In genomic region chr12:89476232-89476631, GRCh38 we compare ENCODE assay signal across 14 cellular contexts. TPM values are rescaled to one million over a fixed set of nuclear protein-coding genes. Genes with fewer than 3 reads are reported as not detected.
DNase-seq lines count a peak whose midpoint lies in the region; ATAC-seq and TF ChIP-seq lines count a peak whose summit lies in the region.
"Had no signal": no experiment of that assay in that cellular context is flagged by ENCODE, and none has a peak within 500 bp of the region (broad histone marks: within the 10 kb centered on the region; RNA-seq: fewer than 3 reads in every experiment).

No MANE protein-coding gene starts in this region.

- peaks cover 59% of the 10 kb centered on the region for H3K4me1 Mint-ChIP-seq in activated CD4-positive, alpha-beta memory T cell treated with anti-CD3 and anti-CD28 coated beads, Interleukin-2, amount 10 ng/mL, durations not matched to agents 7 days and 5 days
- H3K4me1 Mint-ChIP-seq in activated CD4-positive, alpha-beta memory T cell treated with anti-CD3 and anti-CD28 coated beads for 36 hours (ENCODE audit: low read depth): peaks cover 35% of the 10 kb centered on the region
- peaks cover 37 to 52% of the 10 kb centered on the region in 2 donors for H3K4me1 Mint-ChIP-seq in immature natural killer cell

- no peak overlapping the region for H2AFZ ChIP-seq in IMR-90 (replicated peaks; ENCODE audit: low read length, poor library complexity)

- WGBS in IMR-90 (ENCODE audit: extremely low coverage in 2 of 2, insufficient read length in 1 of 2), 2 experiments: 100% methylated on average over 1 of the region's 3 CpGs; no CpG with 5 or more reads in 1 of the 2 experiments

- H3K4me3 Mint-ChIP-seq in activated CD4-positive, alpha-beta memory T cell treated with anti-CD3 and anti-CD28 coated beads, Interleukin-2, amount 10 ng/mL, durations not matched to agents 7 days and 5 days: no peak overlapping the region
- no peak overlapping the region for H3K4me3 Mint-ChIP-seq in activated CD4-positive, alpha-beta memory T cell treated with anti-CD3 and anti-CD28 coated beads for 36 hours
- peak overlapping the region in 1 of 5 donors; percentile 69 for H3K4me3 Mint-ChIP-seq in immature natural killer cell
- H3K4me3 Mint-ChIP-seq: CD4-positive, CD25-positive, alpha-beta regulatory T cell had no signal

- no peak overlapping the region for H2BK5ac ChIP-seq in IMR-90 (ENCODE audit: low read depth, low read length, poor library complexity, severe bottlenecking)

- no peak overlapping the region for H2AK5ac ChIP-seq in IMR-90 (ENCODE audit: low read depth, low read length)

- H3K56ac ChIP-seq in IMR-90 (ENCODE audit: extremely low read depth, insufficient read depth, low read length): no peak overlapping the region

- in situ Hi-C loops in IMR-90 (cut with MboI; ENCODE audit: low sequenced_read_pairs): no loop called here

- dilution Hi-C loops in IMR-90 (cut with HindIII; ENCODE audit: low sequenced_read_pairs, unreplicated experiment): no loop called here

- H3K14ac ChIP-seq in IMR-90 (replicated peaks; ENCODE audit: low read depth, low read length): no peak overlapping the region

- TF ChIP-seq POLR2A in IMR-90 (IDR thresholded peaks at IDR 0.05; ENCODE audit: low read depth, low read length): no peak

- H3K4me1 ChIP-seq in IMR-90 (ENCODE audit: control insufficient read depth, insufficient read depth, low read length): peaks cover 1% of the 10 kb centered on the region; the same call in 1 of the 2 replicates
- H3K4me1 ChIP-seq: HAP-1 had no signal

- no peak overlapping the region for H3K9ac ChIP-seq in IMR-90 (ENCODE audit: low read depth, low read length)
- H3K9ac ChIP-seq: BLaER1 treated with 17β-estradiol and CSF1 and Interleukin-3, amounts not matched to agents 10 nM and 100 nM; KMS-11 had no signal

- no peak overlapping the region for H3K4me2 ChIP-seq in IMR-90 (ENCODE audit: low read depth, low read length)

- H3K9me1 ChIP-seq in IMR-90 (ENCODE audit: insufficient read depth, low read length): no peaks in the 10 kb centered on the region; the same call in 1 of the 2 replicates

- TF ChIP-seq RAD21 in IMR-90 (IDR thresholded peaks at IDR 0.05; ENCODE audit: low read length): no peak

- no peak overlapping the region for H3K23ac ChIP-seq in IMR-90 (ENCODE audit: low read depth, low read length)

- no peaks in the 10 kb centered on the region for H4K20me1 ChIP-seq in IMR-90 (ENCODE audit: insufficient read depth, low read length)
- H4K20me1 ChIP-seq: BLaER1 treated with 17β-estradiol and CSF1 and Interleukin-3, amounts not matched to agents 10 nM and 100 nM had no signal

- no peak overlapping the region for H2AK9ac ChIP-seq in IMR-90 (replicated peaks; ENCODE audit: low read depth, low read length, poor library complexity)

- H3K79me1 ChIP-seq in IMR-90 (ENCODE audit: low read depth in 1 of 2, low read length in 2 of 2): peaks cover 0 to 7% of the 10 kb centered on the region in 2 experiments; a peak in 1 of 4 replicates

- H3K4me3 ChIP-seq in IMR-90 (ENCODE audit: insufficient read depth, low read depth, low read length): no peak overlapping the region
- H3K4me3 ChIP-seq: BLaER1 treated with 17β-estradiol and CSF1 and Interleukin-3, amounts not matched to agents 10 nM and 100 nM; GM12878; HAP-1 had no signal

- no peak overlapping the region for H4K8ac ChIP-seq in IMR-90 (ENCODE audit: low read depth in 2 of 2, low read length in 2 of 2)

- peak overlapping the region; percentile 49 for H3K27ac Mint-ChIP-seq in activated CD4-positive, alpha-beta memory T cell treated with anti-CD3 and anti-CD28 coated beads, Interleukin-2, amount 10 ng/mL, durations not matched to agents 7 days and 5 days
- no peak overlapping the region for H3K27ac Mint-ChIP-seq in activated CD4-positive, alpha-beta memory T cell treated with anti-CD3 and anti-CD28 coated beads for 36 hours
- peak overlapping the region in 5 of 6 donors; percentile 62 to 91 (median 75) for H3K27ac Mint-ChIP-seq in immature natural killer cell

- no peak overlapping the region for H4K91ac ChIP-seq in IMR-90 (ENCODE audit: insufficient read depth, low read depth, low read length)

- DNase-seq in activated CD4-positive, alpha-beta memory T cell treated with anti-CD3 and anti-CD28 coated beads, Interleukin-2, amount 10 ng/mL, durations not matched to agents 7 days and 5 days: no peak
- no peak for DNase-seq in activated CD4-positive, alpha-beta memory T cell treated with anti-CD3 and anti-CD28 coated beads for 36 hours
- DNase-seq in IMR-90 (no peak), immature natural killer cell (no peak), posterior cingulate gyrus (no peak), NCI-H128 (lab: John Stamatoyannopoulos, UW; ENCODE audit: unreplicated experiment) (no peak)
- DNase-seq: ACHN; CD4-positive, CD25-positive, alpha-beta regulatory T cell; DMS79 had no signal

- H2BK20ac ChIP-seq in IMR-90 (ENCODE audit: low read depth, low read length): peak overlapping the region; percentile 20; the same call in 1 of the 2 replicates

- POLR2A ChIA-PET in activated CD4-positive, alpha-beta memory T cell treated with anti-CD3 and anti-CD28 coated beads, Interleukin-2, amount 10 ng/mL, durations not matched to agents 7 days and 5 days (lab: Charles Lee): interaction anchor here (2.7 kb wide), 1 partner anchor 48 kb away, joined by 12 read pairs; the partner anchor contains the start of gene GALNT4
- POLR2A ChIA-PET in activated CD4-positive, alpha-beta memory T cell treated with anti-CD3 and anti-CD28 coated beads for 36 hours (lab: Charles Lee): no interaction called here
- POLR2A ChIA-PET in IMR-90 (lab: Charles Lee; ENCODE audit: unreplicated experiment): no interaction called here

- no peaks in the 10 kb centered on the region for H3K9me3 ChIP-seq in IMR-90 (ENCODE audit: control insufficient read depth, insufficient read depth, low read length)
- H3K9me3 ChIP-seq: BLaER1 treated with 17β-estradiol and CSF1 and Interleukin-3, amounts not matched to agents 10 nM and 100 nM; HAP-1 had no signal

- H3K4ac ChIP-seq in IMR-90 (ENCODE audit: low read depth, low read length): no peak overlapping the region

- H3K9me3 Mint-ChIP-seq in activated CD4-positive, alpha-beta memory T cell treated with anti-CD3 and anti-CD28 coated beads, Interleukin-2, amount 10 ng/mL, durations not matched to agents 7 days and 5 days: no peaks in the 10 kb centered on the region
- no peaks in the 10 kb centered on the region for H3K9me3 Mint-ChIP-seq in activated CD4-positive, alpha-beta memory T cell treated with anti-CD3 and anti-CD28 coated beads for 36 hours
- H3K9me3 Mint-ChIP-seq in immature natural killer cell: no peaks in the 10 kb centered on the region
- H3K9me3 Mint-ChIP-seq: CD4-positive, CD25-positive, alpha-beta regulatory T cell had no signal

- no TSS peak for BruUV-seq in IMR-90 (replicated peaks; lab: Mats Ljungman, UMichigan)

- no peak overlapping the region for H4K5ac ChIP-seq in IMR-90 (ENCODE audit: low read depth, low read length)

- H2BK120ac ChIP-seq in IMR-90 (ENCODE audit: low read depth, low read length): no peak overlapping the region

- intact Hi-C loops in activated CD4-positive, alpha-beta memory T cell treated with anti-CD3 and anti-CD28 coated beads for 36 hours (cut with micrococcal nuclease): no loop called here
- intact Hi-C loops in IMR-90 (cut with micrococcal nuclease) (no loop called here), posterior cingulate gyrus (cut with DNase I) (no loop called here)

- CTCF ChIA-PET in activated CD4-positive, alpha-beta memory T cell treated with anti-CD3 and anti-CD28 coated beads, Interleukin-2, amount 10 ng/mL, durations not matched to agents 7 days and 5 days (lab: Charles Lee): interaction anchor here (1.0 to 2.7 kb wide), 2 partner anchors 48 to 51 kb away, joined by 3 to 9 read pairs; no protein-coding TSS in a partner anchor
- CTCF ChIA-PET in activated CD4-positive, alpha-beta memory T cell treated with anti-CD3 and anti-CD28 coated beads for 36 hours (lab: Charles Lee): no interaction called here
- CTCF ChIA-PET in IMR-90 (lab: Yijun Ruan, JAX): interaction anchor here (1.1 kb wide), 1 partner anchor 457 kb away, joined by 3 read pairs; no protein-coding TSS in a partner anchor

- TF ChIP-seq CTCF in IMR-90 (conservative IDR thresholded peaks at IDR 0.05; ENCODE audit: low read depth, low read length): no peak

- no peaks in the 10 kb centered on the region for H3K27me3 ChIP-seq in IMR-90 (ENCODE audit: control insufficient read depth, insufficient read depth, low read length)
- H3K27me3 ChIP-seq: BLaER1 treated with 17β-estradiol and CSF1 and Interleukin-3, amounts not matched to agents 10 nM and 100 nM had no signal

- H3K36me3 ChIP-seq in IMR-90 (ENCODE audit: control insufficient read depth, insufficient read depth, low read length): no peaks in the 10 kb centered on the region
- H3K36me3 ChIP-seq: HAP-1 had no signal

- H3K18ac ChIP-seq in IMR-90 (ENCODE audit: low read depth, low read length): no peak overlapping the region

- H3K27me3 Mint-ChIP-seq in activated CD4-positive, alpha-beta memory T cell treated with anti-CD3 and anti-CD28 coated beads, Interleukin-2, amount 10 ng/mL, durations not matched to agents 7 days and 5 days: no peaks in the 10 kb centered on the region
- no peaks in the 10 kb centered on the region for H3K27me3 Mint-ChIP-seq in activated CD4-positive, alpha-beta memory T cell treated with anti-CD3 and anti-CD28 coated beads for 36 hours
- no peaks in the 10 kb centered on the region for H3K27me3 Mint-ChIP-seq in immature natural killer cell (ENCODE audit: low read depth in 3 of 3)
- H3K27me3 Mint-ChIP-seq: CD4-positive, CD25-positive, alpha-beta regulatory T cell had no signal

- no peak overlapping the region for H3K27ac ChIP-seq in IMR-90 (ENCODE audit: insufficient read depth, low read length)
- H3K27ac ChIP-seq: BLaER1 treated with 17β-estradiol and CSF1 and Interleukin-3, amounts not matched to agents 10 nM and 100 nM had no signal

- peaks cover 30% of the 10 kb centered on the region for H3K36me3 Mint-ChIP-seq in activated CD4-positive, alpha-beta memory T cell treated with anti-CD3 and anti-CD28 coated beads, Interleukin-2, amount 10 ng/mL, durations not matched to agents 7 days and 5 days (ENCODE audit: low read depth)
- H3K36me3 Mint-ChIP-seq in activated CD4-positive, alpha-beta memory T cell treated with anti-CD3 and anti-CD28 coated beads for 36 hours: peaks cover 4% of the 10 kb centered on the region
- H3K36me3 Mint-ChIP-seq in immature natural killer cell: peaks cover 0 to 5% (median 0%) of the 10 kb centered on the region in 3 donors

- H2BK15ac ChIP-seq in IMR-90 (ENCODE audit: low read depth, low read length): no peak overlapping the region

- ATAC-seq in IMR-90 (ENCODE audit: low read depth) (no peak), HG03159 (IDR thresholded peaks at IDR 0.05; ENCODE audit: unreplicated experiment) (no peak)
- ATAC-seq: GM12878 had no signal

RNA-seq across cellular contexts. Expression of gene GALNT4, which starts 48.4 kb away (rescaled TPM):
- total RNA-seq in activated CD4-positive, alpha-beta memory T cell treated with anti-CD3 and anti-CD28 coated beads, Interleukin-2, amount 10 ng/mL, durations not matched to agents 7 days and 5 days: 10 to 100 TPM; 21.5 to 23.3 TPM
- 1 to 10 TPM; 5.8 to 6.0 TPM for total RNA-seq in activated CD4-positive, alpha-beta memory T cell treated with anti-CD3 and anti-CD28 coated beads for 36 hours
- 9.0 and 14.2 TPM in 2 replicates for total RNA-seq in IMR-90 (2012; rRNA removed)
- polyA plus RNA-seq in IMR-90 (2012; rRNA removed) (1.9 and 2.6 TPM in 2 replicates), immature natural killer cell (1 to 10 TPM; 3.4 to 9.7 (median 3.6) TPM)
- 0.76 and 1.2 TPM in 2 replicates for polyA plus RNA-seq in IMR-90 (2012; cell fraction: cytosol; rRNA removed)
- polyA plus RNA-seq in IMR-90 (2012; cell fraction: nucleus; rRNA removed; ENCODE audit: low replicate concordance): 0.29 and 1.4 TPM in 2 replicates

RNA-seq across cellular contexts. Expression of gene POC1B, which starts 49.6 kb away (rescaled TPM):
- total RNA-seq in activated CD4-positive, alpha-beta memory T cell treated with anti-CD3 and anti-CD28 coated beads, Interleukin-2, amount 10 ng/mL, durations not matched to agents 7 days and 5 days: 10 to 100 TPM; 56.8 to 58.6 TPM
- total RNA-seq in activated CD4-positive, alpha-beta memory T cell treated with anti-CD3 and anti-CD28 coated beads for 36 hours: 10 to 100 TPM; 38.2 to 40.9 TPM
- total RNA-seq in IMR-90 (2012; rRNA removed): 10.4 and 13.3 TPM in 2 replicates
- polyA plus RNA-seq in IMR-90 (2012; rRNA removed) (4.7 and 5.0 TPM in 2 replicates), immature natural killer cell (10 to 100 TPM; 57.0 to 85.1 (median 57.9) TPM)
- 0.77 and 1.7 TPM in 2 replicates for polyA plus RNA-seq in IMR-90 (2012; cell fraction: cytosol; rRNA removed)
- polyA plus RNA-seq in IMR-90 (2012; cell fraction: nucleus; rRNA removed; ENCODE audit: low replicate concordance): 1.2 and 7.7 TPM in 2 replicates
